ENCODE assay signal across 2 cellular contexts in genomic region chr16:1218930-1219611, GRCh38.
TF ChIP-seq lines count a peak whose summit lies in the region.

No MANE protein-coding gene starts in this region.

TF ChIP-seq in HEK293, 187 proteins besides CTCF, POLR2A, EP300 and RAD21:
- 0 out of 2 replicates have a peak, but pooled peaks have one; percentile 15 for TF ChIP-seq ZNF335 (tag by site-specific recombination; conservative IDR thresholded peaks at IDR 0.05)
- no peak for TF ChIP-seq ZNF621 (tag by site-specific recombination; IDR thresholded peaks at IDR 0.05)
- TF ChIP-seq ZNF501 (tag by site-specific recombination; IDR thresholded peaks at IDR 0.05), result no peak
- no peak for TF ChIP-seq ZNF677 (tag by site-specific recombination; IDR thresholded peaks at IDR 0.05)
- TF ChIP-seq KLF8 (tag by site-specific recombination; IDR thresholded peaks at IDR 0.05), result no peak
- TF ChIP-seq, protein P1, sequence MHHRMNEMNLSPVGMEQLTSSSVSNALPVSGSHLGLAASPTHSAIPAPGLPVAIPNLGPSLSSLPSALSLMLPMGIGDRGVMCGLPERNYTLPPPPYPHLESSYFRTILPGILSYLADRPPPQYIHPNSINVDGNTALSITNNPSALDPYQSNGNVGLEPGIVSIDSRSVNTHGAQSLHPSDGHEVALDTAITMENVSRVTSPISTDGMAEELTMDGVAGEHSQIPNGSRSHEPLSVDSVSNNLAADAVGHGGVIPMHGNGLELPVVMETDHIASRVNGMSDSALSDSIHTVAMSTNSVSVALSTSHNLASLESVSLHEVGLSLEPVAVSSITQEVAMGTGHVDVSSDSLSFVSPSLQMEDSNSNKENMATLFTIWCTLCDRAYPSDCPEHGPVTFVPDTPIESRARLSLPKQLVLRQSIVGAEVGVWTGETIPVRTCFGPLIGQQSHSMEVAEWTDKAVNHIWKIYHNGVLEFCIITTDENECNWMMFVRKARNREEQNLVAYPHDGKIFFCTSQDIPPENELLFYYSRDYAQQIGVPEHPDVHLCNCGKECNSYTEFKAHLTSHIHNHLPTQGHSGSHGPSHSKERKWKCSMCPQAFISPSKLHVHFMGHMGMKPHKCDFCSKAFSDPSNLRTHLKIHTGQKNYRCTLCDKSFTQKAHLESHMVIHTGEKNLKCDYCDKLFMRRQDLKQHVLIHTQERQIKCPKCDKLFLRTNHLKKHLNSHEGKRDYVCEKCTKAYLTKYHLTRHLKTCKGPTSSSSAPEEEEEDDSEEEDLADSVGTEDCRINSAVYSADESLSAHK (tag by site-specific recombination; IDR thresholded peaks at IDR 0.05), result peak; percentile 100
- TF ChIP-seq, protein P2, sequence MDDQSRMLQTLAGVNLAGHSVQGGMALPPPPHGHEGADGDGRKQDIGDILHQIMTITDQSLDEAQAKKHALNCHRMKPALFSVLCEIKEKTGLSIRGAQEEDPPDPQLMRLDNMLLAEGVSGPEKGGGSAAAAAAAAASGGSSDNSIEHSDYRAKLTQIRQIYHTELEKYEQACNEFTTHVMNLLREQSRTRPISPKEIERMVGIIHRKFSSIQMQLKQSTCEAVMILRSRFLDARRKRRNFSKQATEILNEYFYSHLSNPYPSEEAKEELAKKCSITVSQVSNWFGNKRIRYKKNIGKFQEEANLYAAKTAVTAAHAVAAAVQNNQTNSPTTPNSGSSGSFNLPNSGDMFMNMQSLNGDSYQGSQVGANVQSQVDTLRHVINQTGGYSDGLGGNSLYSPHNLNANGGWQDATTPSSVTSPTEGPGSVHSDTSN (CRISPR knock-in tag; IDR thresholded peaks at IDR 0.05), result no peak
- TF ChIP-seq ZNF837 (tag by site-specific recombination; IDR thresholded peaks at IDR 0.05), result no peak
- TF ChIP-seq, protein P3, sequence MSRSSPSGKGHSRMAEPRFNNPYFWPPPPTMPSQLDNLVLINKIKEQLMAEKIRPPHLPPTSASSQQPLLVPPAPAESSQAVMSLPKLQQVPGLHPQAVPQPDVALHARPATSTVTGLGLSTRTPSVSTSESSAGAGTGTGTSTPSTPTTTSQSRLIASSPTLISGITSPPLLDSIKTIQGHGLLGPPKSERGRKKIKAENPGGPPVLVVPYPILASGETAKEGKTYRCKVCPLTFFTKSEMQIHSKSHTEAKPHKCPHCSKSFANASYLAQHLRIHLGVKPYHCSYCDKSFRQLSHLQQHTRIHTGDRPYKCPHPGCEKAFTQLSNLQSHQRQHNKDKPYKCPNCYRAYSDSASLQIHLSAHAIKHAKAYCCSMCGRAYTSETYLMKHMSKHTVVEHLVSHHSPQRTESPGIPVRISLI (tag by site-specific recombination; IDR thresholded peaks at IDR 0.05), result no peak
- no peak for TF ChIP-seq ZNF157 (tag by site-specific recombination; IDR thresholded peaks at IDR 0.05)

TF ChIP-seq in K562, 482 proteins besides CTCF, POLR2A, EP300 and RAD21:
- TF ChIP-seq SNAPC5 (CRISPR knock-in tag; IDR thresholded peaks at IDR 0.05) (no peak), RCOR1 (IDR thresholded peaks at IDR 0.05; ENCODE audit: borderline replicate concordance in 1 of 2, low read depth in 2 of 2, low read length in 2 of 2) (no peak), CSDE1 (IDR thresholded peaks at IDR 0.05) (no peak), MIER1 (IDR thresholded peaks at IDR 0.05; ENCODE audit: low read depth) (peak; percentile 81), SIRT6 (IDR thresholded peaks at IDR 0.05; ENCODE audit: low read depth, low read length) (no peak), TFE3 (CRISPR knock-in tag; IDR thresholded peaks at IDR 0.05) (no peak), PTBP1 (IDR thresholded peaks at IDR 0.05; ENCODE audit: low read depth, low read length) (peak; percentile 87; the same call in 1 of the 2 replicates), SLC30A9 (CRISPR knock-in tag; IDR thresholded peaks at IDR 0.05) (no peak), NCOA2 (IDR thresholded peaks at IDR 0.05; ENCODE audit: partially characterized antibody in 2 of 2) (no peak), RBM25 (IDR thresholded peaks at IDR 0.05; ENCODE audit: low read depth, low read length, severe bottlenecking) (no peak), ZNF197 (CRISPR knock-in tag; IDR thresholded peaks at IDR 0.05; ENCODE audit: low read depth) (no peak)
